ENCODE assay signal across 12 cellular contexts in genomic region chr14:29262979-29263378, GRCh38.
"Had no signal": no experiment of that assay in that cellular context is flagged by ENCODE, and none has a peak within 500 bp of the region (broad histone marks: within the 10 kb centered on the region; RNA-seq: fewer than 3 reads in every experiment).

No MANE protein-coding gene starts in this region.

- DNase-seq: activated CD4-positive, alpha-beta T cell treated with anti-CD3 and anti-CD28 coated beads, Interleukin-2, amount 50 U/mL, for 1 hour; activated naive CD4-positive, alpha-beta T cell treated with Interleukin-2 at 50 U/mL for 16 hours; activated naive CD8-positive, alpha-beta T cell treated with anti-CD3 and anti-CD28 coated beads, Interleukin-2, amount 50 U/mL, for 24 hours; caudate nucleus; colonic mucosa; gastrocnemius medialis; heart right ventricle; left ventricle myocardium inferior; naive thymus-derived CD8-positive, alpha-beta T cell; sigmoid colon; stimulated activated CD4-positive, alpha-beta T cell treated with anti-CD3 and anti-CD28 coated beads, Interleukin-1b, Interleukin-23, amount 100 ng/mL, for 48 hours; stimulated activated naive CD8-positive, alpha-beta T cell treated with anti-CD3 and anti-CD28 coated beads, Interleukin-15, amount 100 ng/mL, for 72 hours had no signal
